8 cellular contexts compared by ENCODE assay signal in the genomic region with DNA sequence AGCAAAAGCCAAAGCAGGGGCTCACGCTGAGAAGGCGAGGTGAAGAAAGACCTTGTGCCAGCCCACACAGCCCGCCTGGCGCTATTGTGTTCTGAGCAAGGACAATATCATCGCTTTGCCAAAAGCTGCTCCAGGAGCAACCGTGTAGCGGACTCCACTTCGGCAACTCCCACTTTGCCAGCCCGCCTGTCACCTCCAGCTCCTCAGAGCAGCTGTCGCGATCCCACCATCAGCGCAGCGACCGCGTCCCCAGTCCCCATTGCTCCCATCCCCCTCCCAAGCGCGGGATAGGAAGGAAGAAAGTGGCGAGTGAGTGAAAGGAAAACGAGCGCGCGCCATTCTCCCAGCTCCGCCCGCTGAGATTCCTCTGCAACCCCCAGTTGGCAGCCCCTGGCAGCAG. TPM values are rescaled to one million over a fixed set of nuclear protein-coding genes. Genes with fewer than 3 reads are reported as not detected.
DNase-seq lines count a peak whose midpoint lies in the region; ATAC-seq and TF ChIP-seq lines count a peak whose summit lies in the region.

No MANE protein-coding gene starts in this region.

- ATAC-seq in HG03432 (IDR thresholded peaks at IDR 0.05; ENCODE audit: unreplicated experiment), result peak; percentile 34

- peaks cover 0 to 6% (median 2%) of the 10 kb centered on the region in 4 donors for H3K4me1 ChIP-seq in stomach

- TF ChIP-seq CTCF in GM12864 (IDR thresholded peaks at IDR 0.05; ENCODE audit: low read depth, low read length, missing control alignments) (no peak), endothelial cell (IDR thresholded peaks at IDR 0.05; ENCODE audit: unreplicated experiment) (no peak), stomach (IDR thresholded peaks at IDR 0.05) (no peak)

- H3K9me3 Mint-ChIP-seq in endothelial cell (ENCODE audit: unreplicated experiment), result no peaks in the 10 kb centered on the region

- no peaks in the 10 kb centered on the region for H3K9me3 ChIP-seq in stomach

- no peak for TF ChIP-seq POLR2A in stomach (IDR thresholded peaks at IDR 0.05)

- H3K4me3 Mint-ChIP-seq in endothelial cell (ENCODE audit: unreplicated experiment), result peak overlapping the region; percentile 98

- H3K27me3 ChIP-seq in stomach, result no peaks in the 10 kb centered on the region

- no peak for DNase-seq in GM12864 (ENCODE audit: low read depth)
- DNase-seq in activated CD4-positive, alpha-beta T cell treated with anti-CD3 and anti-CD28 coated beads, Interleukin-2, amount 50 U/mL, for 48 hours, result peak; percentile 21 to 30
- DNase-seq in endothelial cell (ENCODE audit: low spot score), result peak; percentile 27
- peak; percentile 10 for DNase-seq in midbrain (lab: John Stamatoyannopoulos, UW)
- peak; percentile 28 for DNase-seq in stomach
- no peak for DNase-seq in T1000 (lab: John Stamatoyannopoulos, UW)
- no peak for DNase-seq in COLO668 (lab: John Stamatoyannopoulos, UW; ENCODE audit: unreplicated experiment)

- H3K4me1 Mint-ChIP-seq in endothelial cell (ENCODE audit: unreplicated experiment), result peaks cover 2% of the 10 kb centered on the region

- intact Hi-C loops in stomach (cut with DNase I; ENCODE audit: low total_unique reads), result no loop called here

- H3K27me3 Mint-ChIP-seq in endothelial cell (ENCODE audit: unreplicated experiment), result no peaks in the 10 kb centered on the region

- H3K36me3 ChIP-seq in stomach, result no peaks in the 10 kb centered on the region

- TF ChIP-seq EP300 in stomach (IDR thresholded peaks at IDR 0.05), result no peak

- peak overlapping the region; percentile 13 for H3K27ac Mint-ChIP-seq in endothelial cell (ENCODE audit: unreplicated experiment)

- peak overlapping the region in 4 of 5 donors; percentile 15 to 50 (median 36) for H3K27ac ChIP-seq in stomach

- H3K36me3 Mint-ChIP-seq in endothelial cell (ENCODE audit: low read depth, unreplicated experiment), result peaks cover 14% of the 10 kb centered on the region

- H3K4me3 ChIP-seq in GM12864 (ENCODE audit: low read depth, low read length), result peak overlapping the region; percentile 73
- H3K4me3 ChIP-seq in stomach, result peak overlapping the region; percentile 41 to 69 (median 60)

- WGBS in stomach, 5 donors, result 1 to 40% (median 12%) methylated on average over 24 of the region's 24 CpGs; no CpG with 5 or more reads in 1 of the 5 donors

RNA-seq across cellular contexts. Expression of a gene that starts 0.8 kb away (rescaled TPM):
- 18.1 TPM for total RNA-seq in endothelial cell (ENCODE audit: unreplicated experiment)
- total RNA-seq in stomach, result 1 to 10 TPM; 2.2 to 8.1 (median 4.5) TPM
- polyA plus RNA-seq in stomach, result 1 to 10 TPM; 4.0 to 7.5 (median 5.3) TPM

RNA-seq across cellular contexts. Expression of a gene that starts 59.1 kb away (rescaled TPM):
- total RNA-seq in endothelial cell (ENCODE audit: unreplicated experiment) (0.46 TPM), stomach (10 to 100 TPM in 2 of 5 donors, 1 to 10 TPM in 3; 1.2 to 15.2 (median 4.6) TPM)
- polyA plus RNA-seq in stomach, result 1 to 10 TPM in 1 of 3 donors, under 1 TPM in 2; 0.20 to 1.8 (median 0.68) TPM

Comparison
In these comparisons a context has a peak if more than half of its experiments do, and no peak if none do; other contexts are left out.
1. DNase-seq: peak in activated CD4-positive, alpha-beta T cell treated with anti-CD3 and anti-CD28 coated beads, Interleukin-2, amount 50 U/mL, for 48 hours (2 of 2), endothelial cell (single experiment), midbrain (single experiment) and stomach (single experiment); none in GM12864 (single experiment), T1000 (single experiment) and COLO668 (single experiment).